ENCODE assay signal across 8 cellular contexts in the genomic region with DNA sequence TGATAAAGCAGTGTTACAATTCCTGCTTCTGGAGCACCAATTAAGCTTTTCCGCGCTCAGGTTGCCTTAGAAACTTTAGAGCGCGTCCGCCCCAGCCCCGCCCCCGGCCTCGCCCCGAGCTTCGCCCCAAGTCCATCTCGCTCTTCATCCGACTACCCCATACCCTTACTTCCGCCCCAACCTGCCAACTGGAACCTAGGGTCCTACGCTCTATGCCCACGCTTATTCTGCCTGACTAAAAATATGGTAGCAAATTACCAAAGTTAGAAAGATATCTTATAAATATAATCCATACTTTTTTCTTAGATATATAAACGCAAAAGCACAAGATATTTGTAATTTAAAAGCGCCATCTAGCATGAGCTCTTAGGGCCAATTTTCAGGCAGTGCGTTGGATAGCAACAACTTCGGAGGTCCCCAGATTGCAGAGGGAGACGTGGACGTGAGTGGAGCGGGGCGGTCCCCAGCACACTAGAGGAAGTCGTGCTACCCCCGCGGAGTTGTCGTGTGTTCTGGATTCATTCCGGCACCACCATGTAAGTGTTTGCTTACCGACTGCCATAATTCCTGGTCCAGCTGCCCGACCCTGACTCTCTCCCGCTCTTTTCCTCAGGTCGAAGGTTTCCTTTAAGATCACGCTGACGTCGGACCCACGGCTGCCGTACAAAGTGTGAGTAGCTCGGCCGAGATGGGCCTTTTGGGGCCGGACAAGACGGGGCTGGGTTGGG.
DNase-seq lines count a peak whose midpoint lies in the region; ATAC-seq and FAIRE-seq lines count a peak whose summit lies in the region.

TSS of gene UFM1 (plus strand) at position 466 of the 728 bp plus-strand sequence. CDS start at position 535, 69 bp downstream.

- H3K36me3 Mint-ChIP-seq in effector memory CD8-positive, alpha-beta T cell (ENCODE audit: insufficient read depth) = peaks cover 31% of the 10 kb centered on the region

- H3K4me3 Mint-ChIP-seq in effector memory CD8-positive, alpha-beta T cell = peak within 1 kb of the TSS; percentile 88 to 100

- ATAC-seq in GM21367 (IDR thresholded peaks at IDR 0.05; ENCODE audit: unreplicated experiment) = peak; percentile 94
- peak; percentile 92 for ATAC-seq in effector memory CD8-positive, alpha-beta T cell (replicated peaks)

- DNase-seq in COLO829 (ENCODE audit: low spot score) = peak; percentile 93
- peak; percentile 72 for DNase-seq in HTR-8/SVneo (ENCODE audit: insufficient read length, low spot score)
- DNase-seq in NOMO-1 treated with dmso at 0.1 percent for 144 hours (lab: John Stamatoyannopoulos, UW; ENCODE audit: unreplicated experiment) = peak; percentile 91
- DNase-seq in activated CD8-positive, alpha-beta memory T cell treated with anti-CD3 and anti-CD28 coated beads for 48 hours (ENCODE audit: low read depth in 2 of 3, low spot score in 2 of 3) = peak; percentile 38 to 62 (median 62)
- peak; percentile 82 to 86 (median 85) for DNase-seq in effector memory CD8-positive, alpha-beta T cell
- peak; percentile 96 for DNase-seq in medulla oblongata (ENCODE audit: extremely low spot score)
- DNase-seq in stimulated activated CD8-positive, alpha-beta memory T cell treated with anti-CD3 and anti-CD28 coated beads, Interleukin-12 subunit alpha, Interleukin-12 subunit beta, amount 100 ng/mL, for 1 hour (ENCODE audit: low read depth) = peak; percentile 79

- no peaks in the 10 kb centered on the region for H3K9me3 Mint-ChIP-seq in effector memory CD8-positive, alpha-beta T cell

- FAIRE-seq in HTR-8/SVneo (lab: Jason Lieb, UNC) = no peak

- H3K27ac Mint-ChIP-seq in effector memory CD8-positive, alpha-beta T cell = peak within 1 kb of the TSS; percentile 95 to 99

- H3K4me1 Mint-ChIP-seq in effector memory CD8-positive, alpha-beta T cell (ENCODE audit: low read depth in 2 of 2) = peaks cover 20 to 35% of the 10 kb centered on the region in 2 donors

- H3K27me3 Mint-ChIP-seq in effector memory CD8-positive, alpha-beta T cell = no peaks in the 10 kb centered on the region

Comparison
In these comparisons a context has a peak if more than half of its experiments do, and no peak if none do; other contexts are left out.
1. Peak in every context shown above with its lines: DNase-seq and ATAC-seq.